In the genomic region with DNA sequence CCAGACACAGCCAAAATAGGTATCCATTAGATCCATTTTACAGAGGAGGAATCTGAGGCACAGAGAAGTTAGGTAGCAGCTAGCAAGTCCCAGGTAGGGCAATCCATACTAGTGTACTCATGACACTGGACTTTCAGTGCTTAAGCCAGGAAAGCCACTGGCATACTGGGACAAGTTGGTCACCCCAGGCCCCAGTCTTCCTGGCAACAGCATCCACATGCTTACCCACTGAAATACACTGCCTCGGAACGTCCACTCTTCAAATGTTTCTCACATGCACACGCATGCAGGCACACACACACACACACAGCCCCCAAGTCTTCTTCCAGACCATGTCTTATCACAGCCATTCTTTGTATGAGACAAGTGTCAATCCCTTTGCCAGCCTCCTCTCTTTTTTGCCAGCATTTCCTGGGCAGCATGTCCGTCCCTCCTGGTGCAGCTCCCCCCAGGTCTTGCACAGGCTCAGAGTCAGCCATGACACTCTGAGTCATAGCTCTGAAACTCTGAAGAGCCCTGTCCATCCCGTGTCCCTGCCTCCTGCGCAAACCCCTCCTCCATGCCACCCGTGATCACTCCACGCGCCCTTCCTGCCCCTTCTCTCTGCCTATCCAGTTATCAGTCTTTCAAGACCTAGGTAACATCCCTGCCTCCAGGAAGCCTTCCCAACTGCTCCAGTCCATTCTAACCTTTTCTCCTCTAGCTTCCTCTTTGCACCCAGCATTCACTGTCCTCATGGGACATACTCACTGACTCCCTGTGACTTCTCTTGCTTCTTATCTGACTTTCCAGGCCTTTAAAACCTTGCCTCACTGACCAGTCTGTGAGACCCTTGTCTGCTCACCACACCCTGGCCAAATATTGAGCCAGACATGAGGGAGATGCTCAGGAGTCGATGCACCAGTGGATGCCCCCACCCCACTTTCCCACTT, we compare ENCODE assay signal across 1 cellular context.
TF ChIP-seq lines count a peak whose summit lies in the region.

No MANE protein-coding gene starts in this region.

TF ChIP-seq in HepG2, 621 proteins besides CTCF, POLR2A, EP300 and RAD21 (continued from another document):
- TF ChIP-seq ZNF367 (CRISPR knock-in tag; IDR thresholded peaks at IDR 0.05; ENCODE audit: borderline replicate concordance), result no peak
- no peak for TF ChIP-seq ARNTL (CRISPR knock-in tag; IDR thresholded peaks at IDR 0.05)
- TF ChIP-seq ISX (CRISPR knock-in tag; conservative IDR thresholded peaks at IDR 0.05), result no peak
